Comparison of ENCODE assay signal across 38 cellular contexts in the genomic region with DNA sequence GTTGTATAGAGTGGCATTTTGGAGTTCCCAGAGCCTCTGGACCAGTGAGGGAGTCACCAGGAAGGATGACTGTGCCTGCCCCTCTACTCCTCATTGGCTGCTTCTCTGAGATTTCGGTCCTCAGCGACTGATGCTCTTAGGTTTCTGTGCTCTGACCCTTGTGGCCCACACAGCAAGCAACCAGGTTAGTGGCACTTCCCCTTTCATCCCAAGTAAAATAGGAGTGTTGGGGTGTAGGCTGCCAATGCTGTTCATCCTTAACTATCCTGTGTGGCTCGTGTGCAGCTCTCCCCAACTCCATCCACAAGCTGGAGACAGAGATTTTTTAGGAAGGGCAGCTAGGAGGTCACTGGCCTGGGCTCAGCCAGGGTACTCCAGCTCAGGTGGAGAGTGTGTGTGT. TPM values are rescaled to one million over a fixed set of nuclear protein-coding genes. Genes with fewer than 3 reads are reported as not detected.
"Had no signal": no experiment of that assay in that cellular context is flagged by ENCODE, and none has a peak within 500 bp of the region (broad histone marks: within the 10 kb centered on the region; RNA-seq: fewer than 3 reads in every experiment).

No MANE protein-coding gene starts in this region.

- H3K27ac Mint-ChIP-seq: naive thymus-derived CD4-positive, alpha-beta T cell; nephron; neural progenitor cell; progenitor cell of endocrine pancreas had no signal

- H3K36me3 Mint-ChIP-seq: naive thymus-derived CD4-positive, alpha-beta T cell; neural progenitor cell had no signal

- H3K27me3 ChIP-seq: esophagus muscularis mucosa, gastroesophageal sphincter, heart left ventricle, hepatocyte, left lung, right lobe of liver, suprapubic skin, transverse colon, upper lobe of right lung, uterus had no signal

- H2AFZ ChIP-seq: hepatocyte, neural progenitor cell, parathyroid adenoma had no signal

- H3K79me2 ChIP-seq: hepatocyte, parathyroid adenoma had no signal

- H3K9me3 Mint-ChIP-seq: nephron; neural progenitor cell; stimulated activated naive CD8-positive, alpha-beta T cell treated with anti-CD3 and anti-CD28 coated beads, Interleukin-15, amount 100 ng/mL, for 72 hours had no signal

- H3K4me1 ChIP-seq: foreskin keratinocyte, heart left ventricle, left lung, right lobe of liver, suprapubic skin, transverse colon, upper lobe of right lung, uterus had no signal

- H3K27ac ChIP-seq: esophagus muscularis mucosa, foreskin keratinocyte, gastroesophageal sphincter, heart left ventricle, hepatocyte, left lung, neural progenitor cell, parathyroid adenoma, right lobe of liver, suprapubic skin, transverse colon, upper lobe of right lung, uterus had no signal

- H3K9me3 ChIP-seq: esophagus muscularis mucosa, gastroesophageal sphincter, heart left ventricle, left lung, right lobe of liver, suprapubic skin, transverse colon, upper lobe of right lung, uterus had no signal

- H3K4me3 Mint-ChIP-seq: naive thymus-derived CD4-positive, alpha-beta T cell; nephron; neural progenitor cell; stimulated activated naive CD8-positive, alpha-beta T cell treated with anti-CD3 and anti-CD28 coated beads, Interleukin-15, amount 100 ng/mL, for 72 hours had no signal

- H3K4me1 Mint-ChIP-seq: naive thymus-derived CD4-positive, alpha-beta T cell; stimulated activated naive CD8-positive, alpha-beta T cell treated with anti-CD3 and anti-CD28 coated beads, Interleukin-15, amount 100 ng/mL, for 72 hours had no signal

- H3K36me3 ChIP-seq: esophagus muscularis mucosa, gastroesophageal sphincter, heart left ventricle, left lung, neural progenitor cell, right lobe of liver, suprapubic skin, transverse colon, upper lobe of right lung, uterus had no signal

- H3K4me3 ChIP-seq: esophagus muscularis mucosa, gastroesophageal sphincter, heart left ventricle, hepatocyte, left lung, neural progenitor cell, right lobe of liver, smooth muscle cell, suprapubic skin, transverse colon, upper lobe of right lung, uterus had no signal

- FAIRE-seq: endothelial cell of umbilical vein, islet of Langerhans had no signal

- H3K4me2 ChIP-seq: hepatocyte, neural progenitor cell, smooth muscle cell had no signal

- DNase-seq: dermis blood vessel endothelial cell; effector memory CD4-positive, alpha-beta T cell; foreskin keratinocyte; heart left ventricle; left cardiac atrium; left lung; mesenchymal stem cell; midbrain; naive thymus-derived CD4-positive, alpha-beta T cell; right lobe of liver; stimulated activated CD4-positive, alpha-beta T cell treated with anti-CD3 and anti-CD28 coated beads, Interleukin-12 subunit alpha, Interleukin-12 subunit beta, amount 100 ng/mL, for 4 hours; stimulated activated CD4-positive, alpha-beta T cell treated with anti-CD3 and anti-CD28 coated beads, Interleukin-1b, Interleukin-23, amount 100 ng/mL, for 48 hours; stimulated activated CD4-positive, alpha-beta T cell treated with anti-CD3 and anti-CD28 coated beads, Interleukin-4, amount 100 ng/mL, for 1 hour; stimulated activated CD8-positive, alpha-beta memory T cell treated with anti-CD3 and anti-CD28 coated beads, Interleukin-4, amount 100 ng/mL, for 48 hours; stimulated activated naive CD4-positive, alpha-beta T cell; stimulated activated naive CD8-positive, alpha-beta T cell treated with anti-CD3 and anti-CD28 coated beads, Interleukin-15, amount 100 ng/mL, for 72 hours; transverse colon; upper lobe of right lung; uterus had no signal

- H3K9ac ChIP-seq: neural progenitor cell, parathyroid adenoma had no signal

- ATAC-seq: foreskin keratinocyte; gastroesophageal sphincter; heart left ventricle; left cardiac atrium; left lung; naive thymus-derived CD4-positive, alpha-beta T cell; right lobe of liver; upper lobe of right lung had no signal

RNA-seq across cellular contexts. Expression of gene PRR23A, which starts 21.3 kb away (rescaled TPM):
- total RNA-seq: dermis blood vessel endothelial cell; endothelial cell of umbilical vein; epithelial cell of proximal tubule; esophagus muscularis mucosa; fibroblast of lung; foreskin keratinocyte; gastroesophageal sphincter; heart left ventricle; hepatocyte; kidney epithelial cell; left cardiac atrium; left lung; lower leg skin; lung microvascular endothelial cell; mucosa of gallbladder; naive thymus-derived CD4-positive, alpha-beta T cell; osteoblast; progenitor cell of endocrine pancreas; right lobe of liver; smooth muscle cell; suprapubic skin; transverse colon; upper lobe of right lung; uterus had no signal
- polyA plus RNA-seq: endothelial cell of umbilical vein; fibroblast of lung; foreskin keratinocyte; heart left ventricle; hepatocyte; naive thymus-derived CD4-positive, alpha-beta T cell; smooth muscle cell had no signal

RNA-seq across cellular contexts. Expression of gene PRR23B, which starts 35.9 kb away (rescaled TPM):
- total RNA-seq: dermis blood vessel endothelial cell; endothelial cell of umbilical vein; epithelial cell of proximal tubule; esophagus muscularis mucosa; fibroblast of lung; foreskin keratinocyte; gastroesophageal sphincter; heart left ventricle; hepatocyte; kidney epithelial cell; left cardiac atrium; left lung; lower leg skin; lung microvascular endothelial cell; mucosa of gallbladder; naive thymus-derived CD4-positive, alpha-beta T cell; osteoblast; progenitor cell of endocrine pancreas; right lobe of liver; smooth muscle cell; suprapubic skin; transverse colon; upper lobe of right lung; uterus had no signal
- polyA plus RNA-seq: endothelial cell of umbilical vein; fibroblast of lung; foreskin keratinocyte; heart left ventricle; hepatocyte; naive thymus-derived CD4-positive, alpha-beta T cell; smooth muscle cell had no signal

RNA-seq across cellular contexts. Expression of gene FOXL2NB, which starts 37.8 kb away (rescaled TPM):
- total RNA-seq: endothelial cell of umbilical vein; esophagus muscularis mucosa; fibroblast of lung; hepatocyte; left cardiac atrium; left lung; lower leg skin; lung microvascular endothelial cell; naive thymus-derived CD4-positive, alpha-beta T cell; progenitor cell of endocrine pancreas; right lobe of liver; smooth muscle cell; transverse colon; upper lobe of right lung had no signal
- polyA plus RNA-seq: fibroblast of lung; heart left ventricle; hepatocyte; naive thymus-derived CD4-positive, alpha-beta T cell; smooth muscle cell had no signal

RNA-seq across cellular contexts. Expression of gene FOXL2, which starts 37.9 kb away (rescaled TPM):
- total RNA-seq: dermis blood vessel endothelial cell; endothelial cell of umbilical vein; gastroesophageal sphincter; heart left ventricle; hepatocyte; left cardiac atrium; left lung; lower leg skin; lung microvascular endothelial cell; naive thymus-derived CD4-positive, alpha-beta T cell; right lobe of liver; smooth muscle cell; transverse colon; upper lobe of right lung had no signal
- polyA plus RNA-seq: endothelial cell of umbilical vein; heart left ventricle; hepatocyte; naive thymus-derived CD4-positive, alpha-beta T cell; smooth muscle cell had no signal

RNA-seq across cellular contexts. Expression of gene PRR23C, which starts 59.9 kb away (rescaled TPM):
- total RNA-seq: dermis blood vessel endothelial cell; endothelial cell of umbilical vein; epithelial cell of proximal tubule; esophagus muscularis mucosa; fibroblast of lung; foreskin keratinocyte; heart left ventricle; hepatocyte; kidney epithelial cell; left cardiac atrium; left lung; lower leg skin; lung microvascular endothelial cell; mucosa of gallbladder; naive thymus-derived CD4-positive, alpha-beta T cell; osteoblast; progenitor cell of endocrine pancreas; right lobe of liver; smooth muscle cell; suprapubic skin; transverse colon; upper lobe of right lung; uterus had no signal
- polyA plus RNA-seq: endothelial cell of umbilical vein; fibroblast of lung; foreskin keratinocyte; heart left ventricle; hepatocyte; naive thymus-derived CD4-positive, alpha-beta T cell; smooth muscle cell; thymus had no signal
